In the genomic region with DNA sequence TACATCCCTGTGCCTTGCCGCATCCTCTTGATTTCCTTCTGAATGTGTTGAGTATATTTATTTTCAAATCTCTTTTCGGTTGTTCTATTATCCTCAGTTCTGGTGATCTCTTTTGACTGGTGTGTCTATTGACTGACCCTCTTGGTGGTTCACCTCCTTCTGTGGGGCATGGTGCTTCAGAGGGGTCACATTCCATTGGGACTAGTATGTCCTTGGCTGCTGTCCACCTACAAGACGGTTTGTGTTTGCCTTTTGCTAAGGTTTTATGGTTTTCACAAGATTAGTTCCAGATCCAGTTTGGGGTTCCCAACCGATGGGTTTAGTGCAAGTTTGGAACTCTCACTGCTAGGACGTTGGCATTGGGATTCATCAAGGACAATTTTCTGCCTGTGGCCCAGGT, we compare ENCODE assay signal across 20 cellular contexts.
DNase-seq lines count a peak whose midpoint lies in the region; ATAC-seq and TF ChIP-seq lines count a peak whose summit lies in the region.
"Had no signal": no experiment of that assay in that cellular context is flagged by ENCODE, and none has a peak within 500 bp of the region (broad histone marks: within the 10 kb centered on the region; RNA-seq: fewer than 3 reads in every experiment).

No MANE protein-coding gene starts in this region.

- TF ChIP-seq CTCF in MCF 10A (IDR thresholded peaks at IDR 0.05; ENCODE audit: unreplicated experiment) (no peak), mammary epithelial cell (conservative IDR thresholded peaks at IDR 0.05 in 1 of 2, IDR thresholded peaks at IDR 0.05 in 1 of 2; ENCODE audit: extremely low read depth in 1 of 2, insufficient read depth in 1 of 2, low read depth in 1 of 2, low read length in 2 of 2) (no peak), upper lobe of right lung (IDR thresholded peaks at IDR 0.05) (no peak)

- BruUV-seq in MCF 10A (replicated peaks; lab: Mats Ljungman, UMichigan), result no TSS peak
- BruUV-seq in mammary epithelial cell (replicated peaks; lab: Mats Ljungman, UMichigan), result no TSS peak

- H3K9ac ChIP-seq in mammary epithelial cell (ENCODE audit: insufficient read depth, low read length), result no peak overlapping the region

- CTCF ChIA-PET in MCF 10A (lab: Yijun Ruan, JAX), result interaction anchor here (1.1 kb wide), 1 partner anchor 34 kb away, joined by 3 read pairs; no protein-coding TSS in a partner anchor
- CTCF ChIA-PET in mammary epithelial cell (lab: Charles Lee; ENCODE audit: low non-redundant PET), result no interaction called here

- no peak overlapping the region for H3K4me3 ChIP-seq in mammary epithelial cell (replicated peaks in 1 of 3; ENCODE audit: insufficient read depth in 1 of 3, low read depth in 2 of 3, low read length in 3 of 3)
- H3K4me3 ChIP-seq in upper lobe of right lung, result no peak overlapping the region
- H3K4me3 ChIP-seq: K562, right atrium auricular region, upper lobe of left lung had no signal

- DNase-seq in MCF 10A (ENCODE audit: unreplicated experiment) (peak; percentile 8), mammary epithelial cell (no peak), fibroblast of peridontal ligament (ENCODE audit: extremely low read depth) (peak; percentile 67), upper lobe of right lung (peak; percentile 13), amniotic stem cell (lab: John Stamatoyannopoulos, UW) (no peak), islet precursor cell (no peak)
- DNase-seq in stimulated activated CD8-positive, alpha-beta memory T cell treated with anti-CD3 and anti-CD28 coated beads, Interleukin-4, amount 100 ng/mL, for 48 hours, result no peak
- DNase-seq: activated B cell treated with CpG ODN at 0.5 μM for 24 hours; activated naive CD4-positive, alpha-beta T cell treated with anti-CD3 and anti-CD28 coated beads, Interleukin-2, amount 50 U/mL, for 16 hours; cerebellar nuclear complex; GOT3; NCI-H1417 treated with DMSO at 0.1 percent for 48 hours; stimulated activated CD4-positive, alpha-beta T cell treated with anti-CD3 and anti-CD28 coated beads, Interleukin-4, amount 100 ng/mL, for 4 hours; T-helper 1 cell had no signal

- H3K27ac Mint-ChIP-seq in MCF 10A (ENCODE audit: low read depth, unreplicated experiment), result no peak overlapping the region
- H3K27ac Mint-ChIP-seq: activated B cell treated with CpG ODN at 0.5 μM for 24 hours; stimulated activated effector memory CD8-positive, alpha-beta T cell treated with anti-CD3 and anti-CD28 coated beads, Interleukin-12 subunit alpha, Interleukin-12 subunit beta, amount 100 ng/mL, for 72 hours had no signal

- H3K27me3 Mint-ChIP-seq in MCF 10A (ENCODE audit: insufficient read depth, unreplicated experiment), result no peaks in the 10 kb centered on the region
- H3K27me3 Mint-ChIP-seq: activated B cell treated with CpG ODN at 0.5 μM for 24 hours had no signal

- no peak overlapping the region for H2AFZ ChIP-seq in mammary epithelial cell (ENCODE audit: low read depth, low read length)

- H3K9me3 ChIP-seq in mammary epithelial cell (replicated peaks; ENCODE audit: insufficient read depth, low read length), result no peaks in the 10 kb centered on the region
- peaks cover 4% of the 10 kb centered on the region for H3K9me3 ChIP-seq in upper lobe of right lung
- H3K9me3 ChIP-seq: upper lobe of left lung had no signal

- no peak overlapping the region for H3K27ac ChIP-seq in mammary epithelial cell (ENCODE audit: insufficient read depth, low read depth, low read length)
- no peak overlapping the region for H3K27ac ChIP-seq in upper lobe of right lung
- H3K27ac ChIP-seq: right atrium auricular region, upper lobe of left lung had no signal

- no peaks in the 10 kb centered on the region for H3K4me1 Mint-ChIP-seq in MCF 10A (ENCODE audit: insufficient read depth, unreplicated experiment)
- H3K4me1 Mint-ChIP-seq: activated B cell treated with CpG ODN at 0.5 μM for 24 hours had no signal

- H3K36me3 ChIP-seq in mammary epithelial cell (ENCODE audit: insufficient read depth, low read length) (no peaks in the 10 kb centered on the region), upper lobe of right lung (peaks cover 47% of the 10 kb centered on the region)

- no peak overlapping the region for H3K4me2 ChIP-seq in mammary epithelial cell (ENCODE audit: insufficient read depth, low read depth, low read length)

- in situ Hi-C loops in mammary epithelial cell (cut with MboI; ENCODE audit: low sequenced_read_pairs in 2 of 2), result no loop called here

- H3K4me1 ChIP-seq in mammary epithelial cell (ENCODE audit: insufficient read depth, low read length) (no peaks in the 10 kb centered on the region), upper lobe of right lung (no peaks in the 10 kb centered on the region)
- H3K4me1 ChIP-seq: right atrium auricular region, upper lobe of left lung had no signal

- peaks cover 27% of the 10 kb centered on the region for H3K36me3 Mint-ChIP-seq in MCF 10A (ENCODE audit: insufficient read depth, unreplicated experiment)

- 88% methylated on average over 5 of the region's 5 CpGs for WGBS in mammary epithelial cell (ENCODE audit: low coverage, missing lambda C conversion rate)

- H4K20me1 ChIP-seq in mammary epithelial cell (ENCODE audit: insufficient read depth, low read length), result no peaks in the 10 kb centered on the region

- intact Hi-C loops in MCF 10A (cut with micrococcal nuclease), result no loop called here
- intact Hi-C loops in mammary epithelial cell (cut with micrococcal nuclease), result no loop called here
- intact Hi-C loops in upper lobe of right lung (cut with DNase I), result no loop called here

- dilution Hi-C loops in mammary epithelial cell (cut with HindIII; ENCODE audit: low sequenced_read_pairs), result no loop called here

- H3K27me3 ChIP-seq in mammary epithelial cell (ENCODE audit: insufficient read depth, low read length) (no peaks in the 10 kb centered on the region), upper lobe of right lung (no peaks in the 10 kb centered on the region)
- H3K27me3 ChIP-seq: right atrium auricular region, upper lobe of left lung had no signal

- H3K4me3 Mint-ChIP-seq in MCF 10A (ENCODE audit: unreplicated experiment), result no peak overlapping the region
- H3K4me3 Mint-ChIP-seq: activated B cell treated with CpG ODN at 0.5 μM for 24 hours; stimulated activated effector memory CD8-positive, alpha-beta T cell treated with anti-CD3 and anti-CD28 coated beads, Interleukin-12 subunit alpha, Interleukin-12 subunit beta, amount 100 ng/mL, for 72 hours had no signal

- POLR2A ChIA-PET in MCF 10A (lab: Yijun Ruan, JAX), result no interaction called here

- ATAC-seq in SK-N-SH treated with all-trans-retinoic acid at 6 μM for 48 hours (peak; percentile 61), upper lobe of right lung (no peak)
- ATAC-seq: K562; Panc1; stimulated activated effector memory CD8-positive, alpha-beta T cell treated with anti-CD3 and anti-CD28 coated beads, Interleukin-12 subunit alpha, Interleukin-12 subunit beta, amount 100 ng/mL, for 72 hours had no signal

- no peaks in the 10 kb centered on the region for H3K79me2 ChIP-seq in mammary epithelial cell (ENCODE audit: insufficient read depth, low read length)

- no peaks in the 10 kb centered on the region for H3K9me3 Mint-ChIP-seq in MCF 10A (ENCODE audit: unreplicated experiment)
- H3K9me3 Mint-ChIP-seq: stimulated activated effector memory CD8-positive, alpha-beta T cell treated with anti-CD3 and anti-CD28 coated beads, Interleukin-12 subunit alpha, Interleukin-12 subunit beta, amount 100 ng/mL, for 72 hours had no signal

TF ChIP-seq in SK-N-SH treated with all-trans-retinoic acid at 6 μM for 48 hours, 23 proteins besides CTCF, POLR2A, EP300 and RAD21 (continues in another document):
- TF ChIP-seq GLIS3 (CRISPR knock-in tag; IDR thresholded peaks at IDR 0.05) (no peak), CSRNP3 (CRISPR knock-in tag; IDR thresholded peaks at IDR 0.05) (no peak), TSHZ2 (CRISPR knock-in tag; IDR thresholded peaks at IDR 0.05) (no peak), ZFP3 (CRISPR knock-in tag; IDR thresholded peaks at IDR 0.05) (no peak)

Comparison
In these comparisons a context has a peak if more than half of its experiments do, and no peak if none do; other contexts are left out.
1. DNase-seq: peak in MCF 10A (single experiment), fibroblast of peridontal ligament (single experiment) and upper lobe of right lung (single experiment); none in mammary epithelial cell (single experiment), amniotic stem cell (single experiment), stimulated activated CD8-positive, alpha-beta memory T cell treated with anti-CD3 and anti-CD28 coated beads, Interleukin-4, amount 100 ng/mL, for 48 hours (single experiment) and islet precursor cell (single experiment).